17 cellular contexts compared by ENCODE assay signal in the genomic region with DNA sequence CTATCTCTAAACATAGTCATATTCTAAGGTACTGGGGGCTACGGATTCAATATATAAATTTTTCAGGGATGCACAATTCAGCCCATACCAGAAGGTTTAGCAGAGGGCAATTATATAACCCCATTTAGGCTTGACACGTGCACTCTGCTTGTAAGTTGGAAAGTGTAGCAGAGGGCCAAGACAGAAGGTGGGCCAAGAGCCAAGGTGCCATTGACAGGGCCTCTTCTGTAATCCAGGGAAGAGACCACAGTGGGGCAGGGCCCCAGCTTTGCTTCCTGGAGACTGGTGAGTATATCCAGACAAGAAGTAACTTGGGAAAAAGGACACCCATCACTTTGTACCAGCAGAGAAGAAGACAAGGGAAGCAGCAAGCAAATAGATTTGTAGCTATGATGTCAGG.
A peak's percentile ranks its signal among the peaks of the same experiment; 100 is the strongest.
DNase-seq lines count a peak whose midpoint lies in the region; ATAC-seq and TF ChIP-seq lines count a peak whose summit lies in the region.
"Had no signal": no experiment of that assay in that cellular context is flagged by ENCODE, and none has a peak within 500 bp of the region (broad histone marks: within the 10 kb centered on the region; RNA-seq: fewer than 3 reads in every experiment).

No MANE protein-coding gene starts in this region.

- 75 to 80% methylated on average over 2 of the region's 2 CpGs for WGBS in sigmoid colon, 2 donors

- no peak overlapping the region for H3K9ac ChIP-seq in adipocyte (ENCODE audit: low read length)
- H3K9ac ChIP-seq: parathyroid adenoma had no signal

- intact Hi-C loops in left cardiac atrium (cut with DNase I) (no loop called here), sigmoid colon (cut with DNase I) (no loop called here)

- H3K27ac ChIP-seq in sigmoid colon = peak overlapping the region in 2 of 4 donors; percentile 32 to 43
- H3K27ac ChIP-seq: hepatocyte, parathyroid adenoma had no signal

- no peak for TF ChIP-seq POLR2A in sigmoid colon (IDR thresholded peaks at IDR 0.05)

- H3K4me1 ChIP-seq in adipocyte (ENCODE audit: control insufficient read depth, insufficient read depth, low read length) = peaks cover 20% of the 10 kb centered on the region
- H3K4me1 ChIP-seq in sigmoid colon = peaks cover 0 to 7% (median 2%) of the 10 kb centered on the region in 4 donors
- H3K4me1 ChIP-seq in HAP-1 = peaks cover 9% of the 10 kb centered on the region; the same call in 1 of the 2 replicates
- H3K4me1 ChIP-seq: parathyroid adenoma had no signal

- no peaks in the 10 kb centered on the region for H3K36me3 ChIP-seq in adipocyte (ENCODE audit: control insufficient read depth, insufficient read depth, low read length, severe bottlenecking)
- H3K36me3 ChIP-seq in sigmoid colon = no peaks in the 10 kb centered on the region
- H3K36me3 ChIP-seq in HAP-1 (replicated peaks) = no peaks in the 10 kb centered on the region

- H3K27me3 ChIP-seq in adipocyte (replicated peaks; ENCODE audit: control insufficient read depth, insufficient read depth, low read length) = no peaks in the 10 kb centered on the region
- no peaks in the 10 kb centered on the region for H3K27me3 ChIP-seq in sigmoid colon
- peaks cover 14% of the 10 kb centered on the region for H3K27me3 ChIP-seq in HAP-1 (ENCODE audit: low read depth)
- H3K27me3 ChIP-seq: hepatocyte had no signal

- H3K4me3 ChIP-seq in adipocyte (ENCODE audit: low read length) (no peak overlapping the region), sigmoid colon (no peak overlapping the region), HAP-1 (no peak overlapping the region)
- H3K4me3 ChIP-seq: hepatocyte had no signal

- ATAC-seq in left cardiac atrium (peak; percentile 93 to 96), HG02623 (IDR thresholded peaks at IDR 0.05; ENCODE audit: unreplicated experiment) (no peak)
- ATAC-seq: stimulated activated effector memory CD8-positive, alpha-beta T cell treated with anti-CD3 and anti-CD28 coated beads, Interleukin-12 subunit alpha, Interleukin-12 subunit beta, amount 100 ng/mL, for 72 hours; WTC11 had no signal

- no peak for TF ChIP-seq CTCF in sigmoid colon (IDR thresholded peaks at IDR 0.05)

- in situ Hi-C loops in HAP-1 (cut with MboI; ENCODE audit: low sequenced_read_pairs) = no loop called here

- DNase-seq in HS-27A (ENCODE audit: low read depth) (peak; percentile 31), adipocyte (ENCODE audit: low read depth) (peak; percentile 33), left cardiac atrium (peak; percentile 54), sigmoid colon (peak; percentile 65), NCI-H146 treated with DMSO at 0.1 percent for 48 hours (lab: John Stamatoyannopoulos, UW; ENCODE audit: unreplicated experiment) (no peak), HAP-1 (ENCODE audit: low spot score in 2 of 2) (no peak), LoVo (ENCODE audit: low spot score) (no peak)
- DNase-seq: activated CD8-positive, alpha-beta memory T cell treated with anti-CD3 and anti-CD28 coated beads for 24 hours; activated naive CD8-positive, alpha-beta T cell treated with anti-CD3 and anti-CD28 coated beads, Interleukin-2, amount 10 ng/mL, durations not matched to agents 7 days and 5 days; H9; NCI-H1105; stimulated activated CD4-positive, alpha-beta T cell treated with anti-CD3 and anti-CD28 coated beads, Interleukin-12 subunit alpha, Interleukin-12 subunit beta, amount 100 ng/mL, for 4 hours had no signal

- no peak for TF ChIP-seq EP300 in sigmoid colon (IDR thresholded peaks at IDR 0.05)

- H3K9me3 ChIP-seq in adipocyte (ENCODE audit: control insufficient read depth, low read length) = no peaks in the 10 kb centered on the region
- no peaks in the 10 kb centered on the region for H3K9me3 ChIP-seq in sigmoid colon
- no peaks in the 10 kb centered on the region for H3K9me3 ChIP-seq in HAP-1

Comparison
In these comparisons a context has a peak if more than half of its experiments do, and no peak if none do; other contexts are left out.
1. DNase-seq: peak in HS-27A (single experiment), adipocyte (single experiment), left cardiac atrium (single experiment) and sigmoid colon (single experiment); none in NCI-H146 treated with DMSO at 0.1 percent for 48 hours (single experiment), HAP-1 (0 of 2) and LoVo (single experiment).